18 cellular contexts compared by ENCODE assay signal in genomic region chr11:121889168-121889567, GRCh38.
DNase-seq lines count a peak whose midpoint lies in the region; FAIRE-seq and TF ChIP-seq lines count a peak whose summit lies in the region.
"Had no signal": no experiment of that assay in that cellular context is flagged by ENCODE, and none has a peak within 500 bp of the region (broad histone marks: within the 10 kb centered on the region; RNA-seq: fewer than 3 reads in every experiment).

No MANE protein-coding gene starts in this region.

- H3K4me1 ChIP-seq in trophoblast cell (ENCODE audit: control insufficient read depth in 1 of 2, insufficient read depth in 2 of 2, low read length in 2 of 2): peaks cover 3 to 8% of the 10 kb centered on the region in 2 experiments
- H3K4me1 ChIP-seq: A549, SJSA1 had no signal

- H3K9ac ChIP-seq in trophoblast cell (ENCODE audit: low read length): no peak overlapping the region

- H3K23ac ChIP-seq in trophoblast cell (ENCODE audit: low read length): no peak overlapping the region

- no peak overlapping the region for H2BK5ac ChIP-seq in trophoblast cell (ENCODE audit: low read depth, low read length, poor library complexity)

- no peak overlapping the region for H3K4ac ChIP-seq in trophoblast cell (ENCODE audit: low read depth, low read length)

- no peak overlapping the region for H3K27ac ChIP-seq in trophoblast cell (ENCODE audit: low read depth, low read length)
- H3K27ac ChIP-seq: A549, SJSA1 had no signal

- H4K8ac ChIP-seq in trophoblast cell (ENCODE audit: low read depth, low read length): no peak overlapping the region

- H3K14ac ChIP-seq in trophoblast cell (ENCODE audit: low read length): no peak overlapping the region

- H4K12ac ChIP-seq in trophoblast cell (ENCODE audit: low read depth, low read length): no peak overlapping the region

- H3K36me3 ChIP-seq in trophoblast cell (ENCODE audit: control insufficient read depth in 1 of 2, insufficient read depth in 2 of 2, low read length in 2 of 2): no peaks in the 10 kb centered on the region
- H3K36me3 ChIP-seq: SJSA1 had no signal

- no peaks in the 10 kb centered on the region for H3K79me1 ChIP-seq in trophoblast cell (ENCODE audit: low read length)

- no peak for TF ChIP-seq CTCF in epithelial cell of esophagus (IDR thresholded peaks at IDR 0.05; ENCODE audit: insufficient read depth, low read depth, low read length, missing control alignments)

- H3K79me2 ChIP-seq in trophoblast cell (ENCODE audit: control insufficient read depth, insufficient read depth, low read length, poor library complexity): no peaks in the 10 kb centered on the region

- H3K9me3 ChIP-seq in trophoblast cell (ENCODE audit: insufficient read depth, low read depth, low read length): no peaks in the 10 kb centered on the region
- H3K9me3 ChIP-seq: A549, SJSA1 had no signal

- FAIRE-seq in HTR-8/SVneo (lab: Jason Lieb, UNC): peak; percentile 23
- FAIRE-seq: A549 had no signal

- H3K4me2 ChIP-seq in trophoblast cell (ENCODE audit: low read length): no peak overlapping the region
- H3K4me2 ChIP-seq: A549, GM23338 had no signal

- no peaks in the 10 kb centered on the region for H3K27me3 ChIP-seq in trophoblast cell (ENCODE audit: insufficient read depth, low read length)
- H3K27me3 ChIP-seq: SJSA1 had no signal

- H2AFZ ChIP-seq in trophoblast cell (ENCODE audit: insufficient read depth, low read length, poor library complexity): no peak overlapping the region
- H2AFZ ChIP-seq: GM23338 had no signal

- DNase-seq in CD1c-positive myeloid dendritic cell (ENCODE audit: extremely low spot score) (peak; percentile 32), HTR-8/SVneo (ENCODE audit: insufficient read length, low spot score) (no peak), epithelial cell of esophagus (ENCODE audit: low read depth) (peak; percentile 28), iris pigment epithelial cell (ENCODE audit: low read depth) (peak; percentile 21), kidney tubule cell (ENCODE audit: low spot score) (no peak), trophoblast cell (no peak)
- no peak for DNase-seq in central memory CD4-positive, alpha-beta T cell
- DNase-seq: AML-193; Calu3; CD4-positive, alpha-beta T cell; GF-D8; NCI-H1436; NCI-H2029 treated with DMSO at 0.1 percent for 48 hours; NCI-H510A treated with DMSO at 0.1 percent for 48 hours; RPMI8226 had no signal

- H2BK120ac ChIP-seq in trophoblast cell (ENCODE audit: insufficient read depth, low read length, poor library complexity): no peak overlapping the region

- H2BK12ac ChIP-seq in trophoblast cell (ENCODE audit: low read length): no peak overlapping the region

- no peak overlapping the region for H4K91ac ChIP-seq in trophoblast cell (ENCODE audit: low read depth, low read length)

- H3K18ac ChIP-seq in trophoblast cell (ENCODE audit: low read length): no peak overlapping the region

- H3K4me3 ChIP-seq in epithelial cell of esophagus (ENCODE audit: low read length): no peak overlapping the region
- no peak overlapping the region for H3K4me3 ChIP-seq in trophoblast cell (ENCODE audit: low read depth, low read length)
- H3K4me3 ChIP-seq: A549, GM23338, SJSA1 had no signal

- H2AK5ac ChIP-seq in trophoblast cell (ENCODE audit: low read length): no peak overlapping the region

- WGBS in trophoblast cell (ENCODE audit: extremely low coverage, insufficient coverage, insufficient read length): no CpG with 5 or more reads among the region's 6 CpGs

Comparison
In these comparisons a context has a peak if more than half of its experiments do, and no peak if none do; other contexts are left out.
1. DNase-seq: peak in CD1c-positive myeloid dendritic cell (single experiment), epithelial cell of esophagus (single experiment) and iris pigment epithelial cell (single experiment); none in HTR-8/SVneo (single experiment), kidney tubule cell (single experiment), central memory CD4-positive, alpha-beta T cell (single experiment) and trophoblast cell (0 of 2).